Comparison of ENCODE assay signal across 1 cellular context in genomic region chr18:74172697-74173433, GRCh38.
TF ChIP-seq lines count a peak whose summit lies in the region.

No MANE protein-coding gene starts in this region.

TF ChIP-seq in IMR-90, 13 proteins besides CTCF, POLR2A, EP300 and RAD21 (continued from another document):
- TF ChIP-seq MAZ (IDR thresholded peaks at IDR 0.05; ENCODE audit: borderline replicate concordance, low read depth, low read length) (no peak), ELK1 (IDR thresholded peaks at IDR 0.05; ENCODE audit: borderline replicate concordance, low read depth, low read length) (no peak), FOS (IDR thresholded peaks at IDR 0.05; ENCODE audit: low read depth, low read length) (no peak), MXI1 (IDR thresholded peaks at IDR 0.05; ENCODE audit: borderline replicate concordance, low read depth, low read length) (no peak), CHD1 (IDR thresholded peaks at IDR 0.05; ENCODE audit: low read depth, low read length) (no peak), BHLHE40 (IDR thresholded peaks at IDR 0.05; ENCODE audit: low read depth, low read length) (no peak), SMC3 (IDR thresholded peaks at IDR 0.05; ENCODE audit: low read depth, low read length) (no peak), CEBPB (IDR thresholded peaks at IDR 0.05; ENCODE audit: low read depth, low read length) (no peak), MAFK (IDR thresholded peaks at IDR 0.05; ENCODE audit: low read depth, low read length) (no peak), NFE2L2 (IDR thresholded peaks at IDR 0.05; ENCODE audit: low read depth, low read length) (no peak), RCOR1 (IDR thresholded peaks at IDR 0.05; ENCODE audit: insufficient replicate concordance, low read length) (no peak)
